In the genomic region with DNA sequence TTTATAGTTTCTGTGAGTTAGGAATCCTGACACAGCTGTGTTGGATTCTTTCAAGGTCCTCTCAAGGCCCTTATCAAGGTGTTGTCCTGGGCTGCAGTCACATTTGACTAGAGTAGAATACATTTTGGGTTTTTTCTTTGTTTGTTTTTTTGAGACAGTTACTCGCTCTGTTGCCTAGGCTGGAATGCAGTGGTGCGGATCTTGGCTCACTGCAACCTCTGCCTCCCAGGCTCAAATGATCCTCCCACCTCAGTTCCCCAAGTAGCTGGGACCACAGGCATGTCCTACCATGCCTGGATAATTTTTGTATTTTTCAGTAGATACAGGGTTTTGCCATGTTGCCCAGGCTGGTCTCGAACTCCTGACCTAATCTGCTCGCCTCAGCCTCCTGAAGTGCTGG, we compare ENCODE assay signal across 22 cellular contexts. TPM values are rescaled to one million over a fixed set of nuclear protein-coding genes. Genes with fewer than 3 reads are reported as not detected.
A peak's percentile ranks its signal among the peaks of the same experiment; 100 is the strongest.
DNase-seq lines count a peak whose midpoint lies in the region; ATAC-seq and TF ChIP-seq lines count a peak whose summit lies in the region.
"Had no signal": no experiment of that assay in that cellular context is flagged by ENCODE, and none has a peak within 500 bp of the region (broad histone marks: within the 10 kb centered on the region; RNA-seq: fewer than 3 reads in every experiment).

No MANE protein-coding gene starts in this region.

- ATAC-seq in GM21390 (IDR thresholded peaks at IDR 0.05; ENCODE audit: unreplicated experiment): no peak

- no peak overlapping the region for H3K23ac ChIP-seq in H9 (ENCODE audit: insufficient read length, low read depth, low read length)

- no CpG with 5 or more reads among the region's 4 CpGs for WGBS in H9 (ENCODE audit: extremely low coverage, insufficient read length, low lambda C conversion rate)

- H2BK5ac ChIP-seq in H9 (ENCODE audit: insufficient read length, low read length): no peak overlapping the region

- H3K36me3 ChIP-seq in osteoblast (ENCODE audit: insufficient read depth, low read length): peaks cover 43% of the 10 kb centered on the region
- H3K36me3 ChIP-seq in left ventricle myocardium inferior: peaks cover 92% of the 10 kb centered on the region

- H3K36me3 Mint-ChIP-seq in H9 (ENCODE audit: insufficient read depth in 1 of 3, low read depth in 3 of 3): peaks cover 38 to 86% (median 83%) of the 10 kb centered on the region in 3 experiments; a peak in 6 of 7 replicates

- H3K4me1 Mint-ChIP-seq in H9: peaks cover 2 to 8% of the 10 kb centered on the region in 2 experiments; a peak in 2 of 4 replicates

- no peaks in the 10 kb centered on the region for H4K20me1 ChIP-seq in H9 (ENCODE audit: control insufficient read depth, insufficient read depth, insufficient read length)
- no peaks in the 10 kb centered on the region for H4K20me1 ChIP-seq in osteoblast (ENCODE audit: insufficient read depth, low read length)

- H2BK12ac ChIP-seq in H9 (ENCODE audit: insufficient read length, low read depth, low read length): no peak overlapping the region

- H3K27me3 Mint-ChIP-seq in H9 (ENCODE audit: low read depth): no peaks in the 10 kb centered on the region
- H3K27me3 Mint-ChIP-seq: CD4-positive, alpha-beta T cell had no signal

- no peak overlapping the region for H2BK15ac ChIP-seq in H9 (ENCODE audit: low read depth, low read length)

- no peak overlapping the region for H4K8ac ChIP-seq in H9 (replicated peaks; ENCODE audit: insufficient read length, low read depth, low read length)

- no peak overlapping the region for H3K27ac ChIP-seq in H9 (ENCODE audit: insufficient read length, low read depth, low read length)
- peak overlapping the region; percentile 11 for H3K27ac ChIP-seq in osteoblast (ENCODE audit: low read depth, low read length)
- H3K27ac ChIP-seq in left ventricle myocardium inferior (replicated peaks): no peak overlapping the region
- H3K27ac ChIP-seq: HL-60, SJCRH30 had no signal

- TF ChIP-seq CTCF in H9 (conservative IDR thresholded peaks at IDR 0.05) (no peak), osteoblast (IDR thresholded peaks at IDR 0.05; ENCODE audit: extremely low read depth, low read depth, low read length) (no peak), foreskin fibroblast (IDR thresholded peaks at IDR 0.05; ENCODE audit: low read depth, low read length) (no peak), left ventricle myocardium inferior (IDR thresholded peaks at IDR 0.05; ENCODE audit: borderline replicate concordance) (no peak)

- H3T11ph ChIP-seq in H9 (ENCODE audit: low read length): no peak overlapping the region

- H2AFZ ChIP-seq in H9 (ENCODE audit: low read length): no peak overlapping the region
- no peak overlapping the region for H2AFZ ChIP-seq in osteoblast (ENCODE audit: low read length)

- no peaks in the 10 kb centered on the region for H3K9me3 Mint-ChIP-seq in H9
- H3K9me3 Mint-ChIP-seq: CD4-positive, alpha-beta T cell had no signal

- DNase-seq in H9 (no peak), astrocyte of the hippocampus (ENCODE audit: low read depth, low spot score) (peak; percentile 68), kidney glomerular epithelial cell (lab: John Stamatoyannopoulos, UW) (peak; percentile 85), osteoblast (ENCODE audit: insufficient read length, low spot score, missing footprints) (no peak), foreskin fibroblast (no peak), left ventricle myocardium inferior (no peak), NCI-H2171 (lab: John Stamatoyannopoulos, UW) (no peak)
- DNase-seq: ACHN; BE2C; Calu3; CD4-positive, alpha-beta T cell; DMS53; H7; MV-4-11; NCI-H1417 treated with DMSO at 0.1 percent for 48 hours; NCI-H2029; NCI-H2171 treated with DMSO at 0.1 percent for 48 hours; NCI-H446 treated with DMSO at 0.1 percent for 48 hours; NK-92 treated with Interleukin-12 subunit alpha and Interleukin-12 subunit beta, amount 100 ng/mL, for 24 hours; SJCRH30 had no signal

- no peak overlapping the region for H4K91ac ChIP-seq in H9 (ENCODE audit: insufficient read length, low read depth, low read length)

- no peak overlapping the region for H3K14ac ChIP-seq in H9 (ENCODE audit: insufficient read depth, low read length)

- no peaks in the 10 kb centered on the region for H3K9me3 ChIP-seq in H9 (ENCODE audit: control insufficient read depth, low read depth, low read length)
- no peaks in the 10 kb centered on the region for H3K9me3 ChIP-seq in osteoblast (ENCODE audit: low read depth, low read length)
- no peaks in the 10 kb centered on the region for H3K9me3 ChIP-seq in left ventricle myocardium inferior (replicated peaks)
- H3K9me3 ChIP-seq: BE2C, SJCRH30 had no signal

- no peak overlapping the region for H3K56ac ChIP-seq in H9 (ENCODE audit: insufficient read length, low read depth, low read length)

- H3K27me3 ChIP-seq in H9 (ENCODE audit: insufficient read depth, low read length) (no peaks in the 10 kb centered on the region), osteoblast (ENCODE audit: insufficient read depth, low read length) (no peaks in the 10 kb centered on the region), left ventricle myocardium inferior (ENCODE audit: low read depth) (no peaks in the 10 kb centered on the region)
- H3K27me3 ChIP-seq: BE2C, SJCRH30 had no signal

- H3K79me2 ChIP-seq in H9 (ENCODE audit: insufficient read depth, low read length) (no peaks in the 10 kb centered on the region), osteoblast (ENCODE audit: insufficient read depth, low read length) (peaks cover 5% of the 10 kb centered on the region)

- H3K9ac ChIP-seq in H9 (ENCODE audit: extremely low read depth, insufficient read length, low read length): no peak overlapping the region

- no peak overlapping the region for H3K4me3 Mint-ChIP-seq in H9
- H3K4me3 Mint-ChIP-seq: CD4-positive, alpha-beta T cell had no signal

- H4K5ac ChIP-seq in H9 (ENCODE audit: insufficient read length, low read depth, low read length): no peak overlapping the region

- H2BK20ac ChIP-seq in H9 (ENCODE audit: low read depth, low read length, poor library complexity, severe bottlenecking): no peak overlapping the region

- H3K27ac Mint-ChIP-seq in H9: peak overlapping the region in 2 of 3 experiments; percentile 68 to 70; a peak in 3 of 7 replicates
- H3K27ac Mint-ChIP-seq: CD4-positive, alpha-beta T cell had no signal

- intact Hi-C loops in left ventricle myocardium inferior (cut with micrococcal nuclease): no loop called here

- H3K23me2 ChIP-seq in H9 (ENCODE audit: insufficient read length, low read depth, low read length, poor library complexity, severe bottlenecking): no peaks in the 10 kb centered on the region

- H3K79me1 ChIP-seq in H9 (ENCODE audit: insufficient read depth, low read depth, low read length, poor library complexity, severe bottlenecking): peaks cover 2% of the 10 kb centered on the region

- no peak overlapping the region for H3K18ac ChIP-seq in H9 (ENCODE audit: insufficient read length, low read depth, low read length)

- no peak overlapping the region for H2BK120ac ChIP-seq in H9 (ENCODE audit: low read depth, low read length, poor library complexity, severe bottlenecking)

- H3K4ac ChIP-seq in H9 (ENCODE audit: low read depth, low read length): no peak overlapping the region

- H3K4me1 ChIP-seq in H9 (ENCODE audit: insufficient read depth, low read length) (no peaks in the 10 kb centered on the region), osteoblast (ENCODE audit: insufficient read depth, low read length) (no peaks in the 10 kb centered on the region), left ventricle myocardium inferior (peaks cover 13% of the 10 kb centered on the region)
- H3K4me1 ChIP-seq: BE2C, SJCRH30 had no signal

- no peak overlapping the region for H2AK5ac ChIP-seq in H9 (ENCODE audit: insufficient read length, low read length)

- H3K4me2 ChIP-seq in H9 (ENCODE audit: insufficient read depth, insufficient read length, low read length) (no peak overlapping the region), osteoblast (ENCODE audit: insufficient read depth, low read length) (no peak overlapping the region)

- H3K4me3 ChIP-seq in osteoblast (ENCODE audit: insufficient read depth, low read length): no peak overlapping the region
- H3K4me3 ChIP-seq in foreskin fibroblast (ENCODE audit: low read depth in 1 of 2, low read length in 2 of 2): no peak overlapping the region
- no peak overlapping the region for H3K4me3 ChIP-seq in left ventricle myocardium inferior
- H3K4me3 ChIP-seq: SJCRH30 had no signal

RNA-seq across cellular contexts. Expression of a gene that starts 15.7 kb away (rescaled TPM):
- total RNA-seq in H9 (2021) (41.4 and 43.0 TPM in 2 replicates), osteoblast (8.0 and 9.4 TPM in 2 replicates), left ventricle myocardium inferior (12.5 TPM)

RNA-seq across cellular contexts. Expression of a gene that starts 16.3 kb away (rescaled TPM):
- total RNA-seq in H9 (2021): 35.8 and 36.6 TPM in 2 replicates
- total RNA-seq in osteoblast: 7.2 and 7.7 TPM in 2 replicates
- 19.9 TPM for total RNA-seq in left ventricle myocardium inferior

RNA-seq across cellular contexts. Expression of a gene that starts 35.4 kb away (rescaled TPM):
- total RNA-seq in H9 (2021): not detected in 2 replicates
- total RNA-seq in osteoblast: not detected in 2 replicates
- total RNA-seq in left ventricle myocardium inferior: 219 TPM
- total RNA-seq: Calu3; CD4-positive, alpha-beta T cell had no signal

RNA-seq across cellular contexts. Expression of a gene that starts 46.2 kb away (rescaled TPM):
- total RNA-seq in H9 (2021) (not detected in 2 replicates), osteoblast (not detected in 2 replicates), left ventricle myocardium inferior (not detected)
- total RNA-seq: Calu3; CD4-positive, alpha-beta T cell; H7; SJCRH30 had no signal

RNA-seq across cellular contexts. Expression of a gene that starts 49.4 kb away (rescaled TPM):
- total RNA-seq in H9 (2021) (0.79 and 0.81 TPM in 2 replicates), osteoblast (under 0.01 TPM in 1 of 2 replicates, not detected in the other), left ventricle myocardium inferior (0.27 TPM)

Comparison
In these comparisons a context has a peak if more than half of its experiments do, and no peak if none do; other contexts are left out.
1. DNase-seq: peak in astrocyte of the hippocampus (single experiment) and kidney glomerular epithelial cell (single experiment); none in H9 (single experiment), osteoblast (single experiment), foreskin fibroblast (0 of 2), left ventricle myocardium inferior (single experiment) and NCI-H2171 (single experiment).
2. RNA of a gene that starts 35.4 kb away (total RNA-seq): 219 TPM in left ventricle myocardium inferior (single experiment); not detected in H9 and not detected in osteoblast; every median in the first group is over 100 times any median in the second.